8 cellular contexts compared by ENCODE assay signal in genomic region chr5:133053463-133053862, GRCh38. TPM values are rescaled to one million over a fixed set of nuclear protein-coding genes. Genes with fewer than 3 reads are reported as not detected.
DNase-seq lines count a peak whose midpoint lies in the region; ATAC-seq and TF ChIP-seq lines count a peak whose summit lies in the region.

No MANE protein-coding gene starts in this region.

- peaks cover 43 to 71% (median 56%) of the 10 kb centered on the region in 10 experiments for H3K4me1 ChIP-seq in BLaER1 treated with 17β-estradiol and CSF1 and Interleukin-3, amounts not matched to agents 10 nM and 100 nM

- H3K4me3 ChIP-seq in BLaER1 treated with 17β-estradiol and CSF1 and Interleukin-3, amounts not matched to agents 10 nM and 100 nM: peak overlapping the region; percentile 85 to 99 (median 90)
- H3K4me3 ChIP-seq in LNCaP clone FGC (ENCODE audit: low read depth, low read length) (peak overlapping the region; percentile 89), coronary artery (peak overlapping the region; percentile 98), neural cell (ENCODE audit: low read length) (peak overlapping the region; percentile 92)

- DNase-seq in LNCaP clone FGC (ENCODE audit: low read depth): no peak
- DNase-seq in coronary artery (ENCODE audit: low spot score): no peak
- DNase-seq in COLO829 (ENCODE audit: low spot score): no peak
- no peak for DNase-seq in KBM-7

- TF ChIP-seq CTCF in LNCaP clone FGC (IDR thresholded peaks at IDR 0.05; ENCODE audit: control insufficient read depth, extremely low read depth, insufficient read depth) (no peak), coronary artery (IDR thresholded peaks at IDR 0.05) (no peak), neural cell (IDR thresholded peaks at IDR 0.05; ENCODE audit: poor library complexity, severe bottlenecking) (no peak)

- peaks cover 0 to 40% (median 34%) of the 10 kb centered on the region in 11 experiments; a peak in 19 of 22 replicates for H3K36me3 ChIP-seq in BLaER1 treated with 17β-estradiol and CSF1 and Interleukin-3, amounts not matched to agents 10 nM and 100 nM
- H3K36me3 ChIP-seq in neural cell (ENCODE audit: insufficient read depth, low read length): no peaks in the 10 kb centered on the region

- H3K4me2 ChIP-seq in BLaER1 treated with 17β-estradiol and CSF1 and Interleukin-3, amounts not matched to agents 10 nM and 100 nM: peak overlapping the region; percentile 70 to 97 (median 93)
- peak overlapping the region; percentile 89 for H3K4me2 ChIP-seq in neural cell (ENCODE audit: low read length)

- H2AFZ ChIP-seq in neural cell (ENCODE audit: low read depth, low read length): no peak overlapping the region

- no peaks in the 10 kb centered on the region for H3K9me2 ChIP-seq in neural cell (ENCODE audit: insufficient read depth, low read length)

- peak overlapping the region; percentile 94 to 100 (median 98) for H3K9ac ChIP-seq in BLaER1 treated with 17β-estradiol and CSF1 and Interleukin-3, amounts not matched to agents 10 nM and 100 nM
- no peak overlapping the region for H3K9ac ChIP-seq in neural cell (ENCODE audit: low read length)

- H4K20me1 ChIP-seq in BLaER1 treated with 17β-estradiol and CSF1 and Interleukin-3, amounts not matched to agents 10 nM and 100 nM: peaks cover 54 to 62% (median 58%) of the 10 kb centered on the region in 11 experiments
- peaks cover 3% of the 10 kb centered on the region for H4K20me1 ChIP-seq in neural cell (ENCODE audit: insufficient read depth)

- H3K27me3 ChIP-seq in BLaER1 treated with 17β-estradiol and CSF1 and Interleukin-3, amounts not matched to agents 10 nM and 100 nM: no peaks in the 10 kb centered on the region
- no peaks in the 10 kb centered on the region for H3K27me3 ChIP-seq in neural cell (ENCODE audit: insufficient read depth, low read depth, low read length)

- peaks cover 64% of the 10 kb centered on the region for H3K79me2 ChIP-seq in neural cell (replicated peaks; ENCODE audit: insufficient read depth, low read length)

- in situ Hi-C loops in KBM-7 (cut with MboI; ENCODE audit: low pct_unique_long_range_greater_than_20kb, low sequenced_read_pairs): no loop called here

- no peak for TF ChIP-seq RAD21 in neural cell (conservative IDR thresholded peaks at IDR 0.05)

- H3K27ac ChIP-seq in BLaER1 treated with 17β-estradiol and CSF1 and Interleukin-3, amounts not matched to agents 10 nM and 100 nM: peak overlapping the region; percentile 97 to 99 (median 99); a peak in 21 of 22 replicates
- no peak overlapping the region for H3K27ac ChIP-seq in coronary artery
- no peak overlapping the region for H3K27ac ChIP-seq in neural cell (ENCODE audit: low read length)

- H3K9me3 ChIP-seq in BLaER1 treated with 17β-estradiol and CSF1 and Interleukin-3, amounts not matched to agents 10 nM and 100 nM (replicated peaks in 1 of 11): no peaks in the 10 kb centered on the region
- H3K9me3 ChIP-seq in neural cell (ENCODE audit: low read length): no peaks in the 10 kb centered on the region

- ATAC-seq in GM19351 (IDR thresholded peaks at IDR 0.05; ENCODE audit: unreplicated experiment) (no peak), GM21447 (IDR thresholded peaks at IDR 0.05; ENCODE audit: unreplicated experiment) (no peak)

- TF ChIP-seq EP300 in neural cell (conservative IDR thresholded peaks at IDR 0.05; ENCODE audit: poor library complexity, severe bottlenecking): no peak

- H3F3A ChIP-seq in neural cell (ENCODE audit: insufficient read depth, low read length, poor library complexity, severe bottlenecking): peaks cover 4% of the 10 kb centered on the region

TF ChIP-seq in neural cell, 6 proteins besides CTCF, POLR2A, EP300 and RAD21:
- TF ChIP-seq MXI1 (conservative IDR thresholded peaks at IDR 0.05; ENCODE audit: poor library complexity, severe bottlenecking) (no peak), EZH2 (IDR thresholded peaks at IDR 0.05; ENCODE audit: borderline replicate concordance, insufficient read depth, low read length, poor library complexity, severe bottlenecking) (no peak), POLR2AphosphoS5 (IDR thresholded peaks at IDR 0.05) (no peak), TAF1 (IDR thresholded peaks at IDR 0.05; ENCODE audit: low read depth) (no peak), SMC3 (conservative IDR thresholded peaks at IDR 0.05; ENCODE audit: poor library complexity) (no peak), REST (IDR thresholded peaks at IDR 0.05; ENCODE audit: borderline replicate concordance) (no peak)

RNA-seq across cellular contexts. Expression of gene HSPA4, which starts 1.6 kb away (rescaled TPM):
- 75.7 and 75.9 TPM in 2 replicates for polyA plus RNA-seq in neural cell
- polyA minus RNA-seq in neural cell: 203 and 218 TPM in 2 replicates

RNA-seq across cellular contexts. Expression of gene ZCCHC10, which starts 27.1 kb away (rescaled TPM):
- polyA plus RNA-seq in neural cell: 68.0 and 70.3 TPM in 2 replicates
- 43.3 and 48.6 TPM in 2 replicates for polyA minus RNA-seq in neural cell

Comparison
In these comparisons a context has a peak if more than half of its experiments do, and no peak if none do; other contexts are left out.
1. H3K27ac ChIP-seq: peak in BLaER1 treated with 17β-estradiol and CSF1 and Interleukin-3, amounts not matched to agents 10 nM and 100 nM (11 of 11); none in coronary artery (0 of 2) and neural cell (single experiment).
2. Peak in every context shown above with its lines, with median percentiles within 50 percentile points of each other: H3K4me3 ChIP-seq.